Comparison of ENCODE assay signal across 24 cellular contexts in genomic region chr18:67875936-67876335, GRCh38.
DNase-seq lines count a peak whose midpoint lies in the region; TF ChIP-seq lines count a peak whose summit lies in the region.
"Had no signal": no experiment of that assay in that cellular context is flagged by ENCODE, and none has a peak within 500 bp of the region (broad histone marks: within the 10 kb centered on the region; RNA-seq: fewer than 3 reads in every experiment).

No MANE protein-coding gene starts in this region.

- H3K14ac ChIP-seq in neuronal stem cell (ENCODE audit: low read length): no peak overlapping the region
- H3K14ac ChIP-seq in H9 (ENCODE audit: insufficient read depth, low read length): no peak overlapping the region

- H3K9me3 ChIP-seq in neuronal stem cell (replicated peaks in 1 of 2; ENCODE audit: control insufficient read depth in 2 of 2, insufficient read depth in 1 of 2, low read depth in 1 of 2, low read length in 2 of 2): no peaks in the 10 kb centered on the region
- no peaks in the 10 kb centered on the region for H3K9me3 ChIP-seq in tibial nerve
- no peaks in the 10 kb centered on the region for H3K9me3 ChIP-seq in H9 (ENCODE audit: control insufficient read depth, low read depth, low read length)
- H3K9me3 ChIP-seq: heart left ventricle had no signal

- no peaks in the 10 kb centered on the region for H3K36me3 Mint-ChIP-seq in activated naive CD8-positive, alpha-beta T cell treated with anti-CD3 and anti-CD28 coated beads for 36 hours
- no peaks in the 10 kb centered on the region for H3K36me3 Mint-ChIP-seq in H9 (ENCODE audit: insufficient read depth in 1 of 3, low read depth in 3 of 3)

- H2BK120ac ChIP-seq in neuronal stem cell (ENCODE audit: low read depth, low read length) (no peak overlapping the region), H9 (ENCODE audit: low read depth, low read length, poor library complexity, severe bottlenecking) (no peak overlapping the region)

- H2BK12ac ChIP-seq in neuronal stem cell (ENCODE audit: low read length) (no peak overlapping the region), H9 (ENCODE audit: insufficient read length, low read depth, low read length) (no peak overlapping the region)

- no peak overlapping the region for H2BK20ac ChIP-seq in H9 (ENCODE audit: low read depth, low read length, poor library complexity, severe bottlenecking)

- TF ChIP-seq POLR2A in tibial nerve (IDR thresholded peaks at IDR 0.05): no peak

- H4K8ac ChIP-seq in neuronal stem cell (ENCODE audit: low read depth, low read length) (no peak overlapping the region), H9 (replicated peaks; ENCODE audit: insufficient read length, low read depth, low read length) (no peak overlapping the region)

- no CpG with 5 or more reads among the region's 1 CpG for WGBS in neuronal stem cell (ENCODE audit: extremely low coverage in 2 of 2, insufficient read length in 2 of 2, insufficient replicate concordance in 1 of 2), 2 donors
- 34 to 46% methylated on average over 1 of the region's 1 CpG for WGBS in tibial nerve, 2 donors
- no CpG with 5 or more reads among the region's 1 CpG for WGBS in H9 (ENCODE audit: extremely low coverage, insufficient read length, low lambda C conversion rate)

- H3K23ac ChIP-seq in neuronal stem cell (ENCODE audit: low read depth, low read length, poor library complexity) (no peak overlapping the region), H9 (ENCODE audit: insufficient read length, low read depth, low read length) (no peak overlapping the region)

- H3K4me3 Mint-ChIP-seq in activated naive CD8-positive, alpha-beta T cell treated with anti-CD3 and anti-CD28 coated beads for 36 hours: no peak overlapping the region
- H3K4me3 Mint-ChIP-seq in H9: no peak overlapping the region
- H3K4me3 Mint-ChIP-seq: activated B cell treated with CpG ODN at 0.5 μM for 24 hours; CD4-positive, alpha-beta T cell had no signal

- H3K9ac ChIP-seq in neuronal stem cell (ENCODE audit: low read depth, low read length, poor library complexity) (no peak overlapping the region), H9 (ENCODE audit: extremely low read depth, insufficient read length, low read length) (no peak overlapping the region)

- H2AK5ac ChIP-seq in neuronal stem cell (ENCODE audit: low read depth, low read length) (no peak overlapping the region), H9 (ENCODE audit: insufficient read length, low read length) (no peak overlapping the region)

- H3K79me1 ChIP-seq in neuronal stem cell (ENCODE audit: low read depth, low read length) (no peaks in the 10 kb centered on the region), H9 (ENCODE audit: insufficient read depth, low read depth, low read length, poor library complexity, severe bottlenecking) (no peaks in the 10 kb centered on the region)

- H3K4me1 Mint-ChIP-seq in activated naive CD8-positive, alpha-beta T cell treated with anti-CD3 and anti-CD28 coated beads for 36 hours: no peaks in the 10 kb centered on the region
- H3K4me1 Mint-ChIP-seq in H9: peaks cover 0 to 5% of the 10 kb centered on the region in 2 experiments; a peak in 2 of 4 replicates
- H3K4me1 Mint-ChIP-seq: activated B cell treated with CpG ODN at 0.5 μM for 24 hours had no signal

- H2BK5ac ChIP-seq in neuronal stem cell (ENCODE audit: low read length) (no peak overlapping the region), H9 (ENCODE audit: insufficient read length, low read length) (no peak overlapping the region)

- TF ChIP-seq CTCF in brain microvascular endothelial cell (IDR thresholded peaks at IDR 0.05; ENCODE audit: low read depth, low read length, missing control alignments): no peak
- no peak for TF ChIP-seq CTCF in tibial nerve (IDR thresholded peaks at IDR 0.05)
- TF ChIP-seq CTCF in H9 (conservative IDR thresholded peaks at IDR 0.05): no peak

- no peak overlapping the region for H4K91ac ChIP-seq in neuronal stem cell (ENCODE audit: low read depth, low read length, poor library complexity)
- no peak overlapping the region for H4K91ac ChIP-seq in H9 (ENCODE audit: insufficient read length, low read depth, low read length)

- H3K27ac ChIP-seq in brain microvascular endothelial cell: no peak overlapping the region
- H3K27ac ChIP-seq in neuronal stem cell (replicated peaks; ENCODE audit: low read length): no peak overlapping the region
- H3K27ac ChIP-seq in tibial nerve: no peak overlapping the region
- no peak overlapping the region for H3K27ac ChIP-seq in H9 (ENCODE audit: insufficient read length, low read depth, low read length)
- H3K27ac ChIP-seq: heart left ventricle had no signal

- H3K4me3 ChIP-seq in brain microvascular endothelial cell (ENCODE audit: low read depth, low read length): no peak overlapping the region
- no peak overlapping the region for H3K4me3 ChIP-seq in neuronal stem cell (ENCODE audit: low read length in 2 of 2)
- H3K4me3 ChIP-seq in tibial nerve: no peak overlapping the region
- H3K4me3 ChIP-seq: heart left ventricle had no signal

- H3K4me1 ChIP-seq in neuronal stem cell (ENCODE audit: control insufficient read depth in 2 of 2, insufficient read depth in 1 of 2, low read depth in 1 of 2, low read length in 2 of 2) (peaks cover 2 to 16% of the 10 kb centered on the region in 2 donors), tibial nerve (no peaks in the 10 kb centered on the region), H9 (ENCODE audit: insufficient read depth, low read length) (no peaks in the 10 kb centered on the region)
- H3K4me1 ChIP-seq: heart left ventricle had no signal

- peak in 2 of 3 experiments; percentile 12 to 43 for DNase-seq in NCI-H1417 (lab: John Stamatoyannopoulos, UW)
- no peak for DNase-seq in NCI-H1417 treated with DMSO at 0.1 percent for 48 hours (lab: John Stamatoyannopoulos, UW)
- DNase-seq in NCI-H226: peak; percentile 11
- DNase-seq in brain microvascular endothelial cell: peak; percentile 19
- DNase-seq in neuronal stem cell (ENCODE audit: low spot score): no peak
- DNase-seq in tibial nerve (ENCODE audit: low spot score in 2 of 2): no peak
- no peak for DNase-seq in activated naive CD8-positive, alpha-beta T cell treated with anti-CD3 and anti-CD28 coated beads for 36 hours
- DNase-seq in H9: no peak
- DNase-seq: 8988T; activated B cell treated with CpG ODN at 0.5 μM for 24 hours; activated CD4-positive, alpha-beta T cell treated with anti-CD3 and anti-CD28 coated beads, Interleukin-2, amount 50 U/mL, for 4 hours; activated naive CD4-positive, alpha-beta T cell treated with anti-CD3 and anti-CD28 coated beads, Interleukin-2, amount 50 U/mL, for 16 hours; anterior cingulate cortex; CD4-positive, alpha-beta T cell; GF-D8; heart left ventricle; NCI-H1092; NCI-H2107; NCI-H82; Right ventricle myocardium superior; small intestine; stimulated activated CD4-positive, alpha-beta T cell treated with anti-CD3 and anti-CD28 coated beads, Interleukin-2, amount 100 ng/mL, for 24 hours; substantia nigra; SW 1271 had no signal

- H3K36me3 ChIP-seq in brain microvascular endothelial cell (replicated peaks) (no peaks in the 10 kb centered on the region), neuronal stem cell (replicated peaks in 1 of 2; ENCODE audit: control insufficient read depth in 2 of 2, insufficient read depth in 2 of 2, low read length in 2 of 2) (no peaks in the 10 kb centered on the region), tibial nerve (no peaks in the 10 kb centered on the region)
- H3K36me3 ChIP-seq: heart left ventricle had no signal

- in situ Hi-C loops in brain microvascular endothelial cell (cut with HindIII; ENCODE audit: low pct_ligation_motif_present, low sequenced_read_pairs): no loop called here

- H2BK15ac ChIP-seq in neuronal stem cell (ENCODE audit: low read length) (no peak overlapping the region), H9 (ENCODE audit: low read depth, low read length) (no peak overlapping the region)

- no peak overlapping the region for H3K56ac ChIP-seq in H9 (ENCODE audit: insufficient read length, low read depth, low read length)

- H2AFZ ChIP-seq in neuronal stem cell (ENCODE audit: low read length): peak overlapping the region; percentile 1
- H2AFZ ChIP-seq in H9 (ENCODE audit: low read length): no peak overlapping the region

- H3K27me3 ChIP-seq in brain microvascular endothelial cell (replicated peaks): no peaks in the 10 kb centered on the region
- H3K27me3 ChIP-seq in neuronal stem cell (ENCODE audit: control insufficient read depth in 3 of 3, insufficient read depth in 3 of 3, low read depth in 1 of 3, low read length in 3 of 3): no peaks in the 10 kb centered on the region
- H3K27me3 ChIP-seq in tibial nerve: no peaks in the 10 kb centered on the region
- H3K27me3 ChIP-seq in H9 (ENCODE audit: insufficient read depth, low read length): no peaks in the 10 kb centered on the region
- H3K27me3 ChIP-seq: heart left ventricle had no signal

- H4K20me1 ChIP-seq in H9 (ENCODE audit: control insufficient read depth, insufficient read depth, insufficient read length): no peaks in the 10 kb centered on the region

- no peak overlapping the region for H3K18ac ChIP-seq in neuronal stem cell (ENCODE audit: low read length)
- no peak overlapping the region for H3K18ac ChIP-seq in H9 (ENCODE audit: insufficient read length, low read depth, low read length)

- no peaks in the 10 kb centered on the region for H3K27me3 Mint-ChIP-seq in activated naive CD8-positive, alpha-beta T cell treated with anti-CD3 and anti-CD28 coated beads for 36 hours
- H3K27me3 Mint-ChIP-seq in H9 (ENCODE audit: low read depth): no peaks in the 10 kb centered on the region
- H3K27me3 Mint-ChIP-seq: activated B cell treated with CpG ODN at 0.5 μM for 24 hours; CD4-positive, alpha-beta T cell had no signal

- H3K9me3 Mint-ChIP-seq in activated naive CD8-positive, alpha-beta T cell treated with anti-CD3 and anti-CD28 coated beads for 36 hours: no peaks in the 10 kb centered on the region
- no peaks in the 10 kb centered on the region for H3K9me3 Mint-ChIP-seq in H9
- H3K9me3 Mint-ChIP-seq: activated B cell treated with CpG ODN at 0.5 μM for 24 hours; CD4-positive, alpha-beta T cell had no signal

- H3T11ph ChIP-seq in H9 (ENCODE audit: low read length): no peak overlapping the region

- no peaks in the 10 kb centered on the region for H3K23me2 ChIP-seq in H9 (ENCODE audit: insufficient read length, low read depth, low read length, poor library complexity, severe bottlenecking)

- H3K4ac ChIP-seq in neuronal stem cell (ENCODE audit: low read length): no peak overlapping the region
- H3K4ac ChIP-seq in H9 (ENCODE audit: low read depth, low read length): no peak overlapping the region

- no peak for TF ChIP-seq EP300 in tibial nerve (IDR thresholded peaks at IDR 0.05)

- H4K5ac ChIP-seq in H9 (ENCODE audit: insufficient read length, low read depth, low read length): no peak overlapping the region

- H3K4me2 ChIP-seq in neuronal stem cell (ENCODE audit: insufficient read depth, low read length, poor library complexity, severe bottlenecking): no peak overlapping the region
- no peak overlapping the region for H3K4me2 ChIP-seq in H9 (ENCODE audit: insufficient read depth, insufficient read length, low read length)

- H3K27ac Mint-ChIP-seq in activated naive CD8-positive, alpha-beta T cell treated with anti-CD3 and anti-CD28 coated beads for 36 hours: no peak overlapping the region
- H3K27ac Mint-ChIP-seq in H9: no peak overlapping the region
- H3K27ac Mint-ChIP-seq: activated B cell treated with CpG ODN at 0.5 μM for 24 hours; CD4-positive, alpha-beta T cell had no signal

- H3K79me2 ChIP-seq in H9 (ENCODE audit: insufficient read depth, low read length): no peaks in the 10 kb centered on the region

Comparison
In these comparisons a context has a peak if more than half of its experiments do, and no peak if none do; other contexts are left out.
1. DNase-seq: peak in NCI-H1417 (2 of 3), NCI-H226 (single experiment) and brain microvascular endothelial cell (single experiment); none in NCI-H1417 treated with DMSO at 0.1 percent for 48 hours (single experiment), neuronal stem cell (single experiment), tibial nerve (0 of 2), activated naive CD8-positive, alpha-beta T cell treated with anti-CD3 and anti-CD28 coated beads for 36 hours (single experiment) and H9 (single experiment).